In genomic region chr5:103624035-103624461, GRCh38 we compare ENCODE assay signal across 15 cellular contexts.
DNase-seq lines count a peak whose midpoint lies in the region; ATAC-seq and TF ChIP-seq lines count a peak whose summit lies in the region.
"Had no signal": no experiment of that assay in that cellular context is flagged by ENCODE, and none has a peak within 500 bp of the region (broad histone marks: within the 10 kb centered on the region; RNA-seq: fewer than 3 reads in every experiment).

No MANE protein-coding gene starts in this region.

- ATAC-seq in HG03196 (IDR thresholded peaks at IDR 0.05; ENCODE audit: unreplicated experiment): no peak
- ATAC-seq in GM18498 (IDR thresholded peaks at IDR 0.05; ENCODE audit: unreplicated experiment): no peak
- ATAC-seq: HCT116; stimulated activated naive CD8-positive, alpha-beta T cell treated with anti-CD3 and anti-CD28 coated beads, Interleukin-15, Interleukin-2, amounts not matched to agents 100 U/mL and 50 U/mL, for 24 hours had no signal

- in situ Hi-C loops in Caki2 (cut with HindIII; ENCODE audit: low pct_unique_long_range_greater_than_20kb, low sequenced_read_pairs): no loop called here

- POLR2A ChIA-PET in HEK293T (lab: Yijun Ruan, JAX) (no interaction called here), RWPE1 (lab: Yijun Ruan, JAX; ENCODE audit: low non-redundant PET) (no interaction called here)

- CTCF ChIA-PET in HEK293T (lab: Yijun Ruan, JAX) (no interaction called here), RWPE1 (lab: Yijun Ruan, JAX) (no interaction called here)

- no peak overlapping the region for H3K27ac ChIP-seq in RWPE1
- H3K27ac ChIP-seq: esophagus muscularis mucosa had no signal

- DNase-seq in Caki2 (ENCODE audit: low read depth): peak; percentile 56
- peak; percentile 9 for DNase-seq in OCI-M1 (lab: John Stamatoyannopoulos, UW)
- DNase-seq in epithelial cell of esophagus (ENCODE audit: low read depth): peak; percentile 51
- peak; percentile 34 for DNase-seq in myocyte (ENCODE audit: low read depth)
- no peak for DNase-seq in HEK293T (ENCODE audit: extremely low spot score)
- DNase-seq in RWPE1 (ENCODE audit: low spot score): no peak
- DNase-seq: activated gamma-delta T cell treated with Interleukin-2 at 50 U/mL for 16 hours; cerebellar nuclear complex; NCI-H2029 treated with DMSO at 0.1 percent for 48 hours; retina; stimulated activated naive CD8-positive, alpha-beta T cell treated with anti-CD3 and anti-CD28 coated beads, Interleukin-15, Interleukin-2, amounts not matched to agents 100 U/mL and 50 U/mL, for 24 hours had no signal

- no peak overlapping the region for H3K4me3 ChIP-seq in epithelial cell of esophagus (ENCODE audit: low read length)
- H3K4me3 ChIP-seq: esophagus muscularis mucosa had no signal

- no peak for TF ChIP-seq CTCF in epithelial cell of esophagus (IDR thresholded peaks at IDR 0.05; ENCODE audit: insufficient read depth, low read depth, low read length, missing control alignments)
- TF ChIP-seq CTCF in RWPE1 (conservative IDR thresholded peaks at IDR 0.05; ENCODE audit: low read depth): no peak

TF ChIP-seq in HEK293T, 16 proteins besides CTCF, POLR2A, EP300 and RAD21:
- TF ChIP-seq L3MBTL2 (conservative IDR thresholded peaks at IDR 0.05) (no peak), SP1 (IDR thresholded peaks at IDR 0.05) (no peak), LEF1 (IDR thresholded peaks at IDR 0.05; ENCODE audit: borderline replicate concordance) (no peak), FOXK2 (IDR thresholded peaks at IDR 0.05) (no peak)

Comparison
In these comparisons a context has a peak if more than half of its experiments do, and no peak if none do; other contexts are left out.
1. DNase-seq: peak in Caki2 (single experiment), OCI-M1 (single experiment), epithelial cell of esophagus (single experiment) and myocyte (single experiment); none in HEK293T (single experiment) and RWPE1 (single experiment).